In genomic region chr5:131264453-131265200, GRCh38 we compare ENCODE assay signal across 8 cellular contexts. TPM values are rescaled to one million over a fixed set of nuclear protein-coding genes. Genes with fewer than 3 reads are reported as not detected.
DNase-seq lines count a peak whose midpoint lies in the region; ATAC-seq and TF ChIP-seq lines count a peak whose summit lies in the region.

No MANE protein-coding gene starts in this region.

- TF ChIP-seq CTCF in WERI-Rb-1 (IDR thresholded peaks at IDR 0.05; ENCODE audit: low read depth, low read length) (no peak), coronary artery (IDR thresholded peaks at IDR 0.05) (no peak), lower lobe of right lung (IDR thresholded peaks at IDR 0.05) (no peak)

- peak; percentile 53 to 57 for ATAC-seq in lower lobe of right lung

- H3K27ac ChIP-seq in WERI-Rb-1, result peak overlapping the region; percentile 92
- H3K27ac ChIP-seq in coronary artery, result peak overlapping the region; percentile 81 to 86
- peak overlapping the region; percentile 94 for H3K27ac ChIP-seq in lower lobe of right lung

- H3K27me3 ChIP-seq in WERI-Rb-1 (ENCODE audit: insufficient read depth, low read depth, severe bottlenecking), result no peaks in the 10 kb centered on the region
- H3K27me3 ChIP-seq in lower lobe of right lung (ENCODE audit: low read depth), result no peaks in the 10 kb centered on the region

- DNase-seq in NOMO-1 treated with DMSO at 0.1 percent for 48 hours (lab: John Stamatoyannopoulos, UW; ENCODE audit: unreplicated experiment), result peak; percentile 22
- DNase-seq in NOMO-1 treated with dmso at 0.1 percent for 144 hours (lab: John Stamatoyannopoulos, UW; ENCODE audit: unreplicated experiment), result no peak
- peak; percentile 24 for DNase-seq in HK-2 (ENCODE audit: unreplicated experiment)
- DNase-seq in WERI-Rb-1, result peak; percentile 22
- peak; percentile 74 for DNase-seq in coronary artery (ENCODE audit: low spot score)
- DNase-seq in lower lobe of right lung, result peak; percentile 63
- DNase-seq in stimulated activated naive CD4-positive, alpha-beta T cell treated with Interleukin-2 at 50 U/mL for 16 hours (lab: John Stamatoyannopoulos, UW), result peak; percentile 34
- no peak for DNase-seq in medulla oblongata (ENCODE audit: extremely low spot score)

- H3K9me3 ChIP-seq in WERI-Rb-1 (ENCODE audit: severe bottlenecking), result no peaks in the 10 kb centered on the region
- no peaks in the 10 kb centered on the region for H3K9me3 ChIP-seq in lower lobe of right lung

- H3K36me3 ChIP-seq in WERI-Rb-1 (no peaks in the 10 kb centered on the region), lower lobe of right lung (no peaks in the 10 kb centered on the region)

- H3K4me3 ChIP-seq in WERI-Rb-1 (ENCODE audit: low read depth, low read length), result peak overlapping the region; percentile 65
- H3K4me3 ChIP-seq in coronary artery, result peak overlapping the region; percentile 86
- H3K4me3 ChIP-seq in lower lobe of right lung, result peak overlapping the region; percentile 86

- intact Hi-C loops in lower lobe of right lung (cut with DNase I), result no loop called here

- H3K4me1 ChIP-seq in lower lobe of right lung, result peaks cover 26% of the 10 kb centered on the region

RNA-seq across cellular contexts. Expression of gene CDC42SE2, which starts 0.8 kb away (rescaled TPM):
- 38.7 TPM for total RNA-seq in lower lobe of right lung

Comparison
In these comparisons a context has a peak if more than half of its experiments do, and no peak if none do; other contexts are left out.
1. DNase-seq: peak in NOMO-1 treated with DMSO at 0.1 percent for 48 hours (single experiment), HK-2 (single experiment), WERI-Rb-1 (single experiment), coronary artery (single experiment), lower lobe of right lung (single experiment) and stimulated activated naive CD4-positive, alpha-beta T cell treated with Interleukin-2 at 50 U/mL for 16 hours (single experiment); none in NOMO-1 treated with dmso at 0.1 percent for 144 hours (single experiment) and medulla oblongata (single experiment).
2. Peak in every context shown above with its lines, with median percentiles within 50 percentile points of each other: H3K27ac ChIP-seq and H3K4me3 ChIP-seq.